11 cellular contexts compared by ENCODE assay signal in the genomic region with DNA sequence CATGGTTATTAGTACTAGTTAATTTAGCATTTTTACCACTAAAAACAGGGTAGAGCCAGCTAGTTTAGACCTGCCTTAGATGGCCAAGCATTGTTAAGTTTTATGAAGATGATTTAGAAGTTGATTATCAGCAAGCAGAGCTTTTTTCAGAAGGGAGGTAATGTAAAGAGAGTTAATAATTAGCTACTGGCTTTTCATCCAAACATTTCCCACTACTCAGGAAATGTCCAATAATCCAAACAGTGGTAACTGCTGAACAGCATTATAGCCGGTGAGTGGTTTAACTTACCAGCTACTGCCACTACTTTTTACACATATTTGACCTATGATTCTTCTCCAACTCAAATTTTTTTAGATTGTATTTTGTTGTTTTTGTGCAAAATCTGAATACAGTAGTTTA. TPM values are rescaled to one million over a fixed set of nuclear protein-coding genes. Genes with fewer than 3 reads are reported as not detected.
DNase-seq lines count a peak whose midpoint lies in the region; ATAC-seq and TF ChIP-seq lines count a peak whose summit lies in the region.
"Had no signal": no experiment of that assay in that cellular context is flagged by ENCODE, and none has a peak within 500 bp of the region (broad histone marks: within the 10 kb centered on the region; RNA-seq: fewer than 3 reads in every experiment).

No MANE protein-coding gene starts in this region.

- TF ChIP-seq POLR2A in gastroesophageal sphincter (IDR thresholded peaks at IDR 0.05): no peak

- H3K9ac ChIP-seq in skeletal muscle satellite cell (ENCODE audit: low read depth, low read length) (no peak overlapping the region), Karpas-422 (ENCODE audit: low read length) (no peak overlapping the region)

- TF ChIP-seq CTCF in gastroesophageal sphincter (IDR thresholded peaks at IDR 0.05): no peak

- no peak for TF ChIP-seq EP300 in gastroesophageal sphincter (IDR thresholded peaks at IDR 0.05)

- H3K36me3 ChIP-seq in SJSA1 (no peaks in the 10 kb centered on the region), gastroesophageal sphincter (no peaks in the 10 kb centered on the region), skeletal muscle satellite cell (ENCODE audit: insufficient read depth, low read length) (no peaks in the 10 kb centered on the region), Karpas-422 (ENCODE audit: insufficient read depth, low read length) (no peaks in the 10 kb centered on the region)

- DNase-seq in DMS53 (lab: John Stamatoyannopoulos, UW) (peak; percentile 43), SJSA1 (ENCODE audit: low read depth in 1 of 2, low spot score in 2 of 2) (no peak), DMS79 (lab: John Stamatoyannopoulos, UW) (no peak), Karpas-422 (no peak), RPMI8226 (no peak)
- DNase-seq: naive thymus-derived CD8-positive, alpha-beta T cell; NCI-H1417 had no signal

- no peaks in the 10 kb centered on the region for H3K79me2 ChIP-seq in Karpas-422 (ENCODE audit: low read length)

- H3K4me3 ChIP-seq in SJSA1 (peak overlapping the region; percentile 57; the same call in 1 of the 2 replicates), gastroesophageal sphincter (peak overlapping the region; percentile 64 to 77), skeletal muscle satellite cell (ENCODE audit: low read length) (peak overlapping the region; percentile 77), Karpas-422 (ENCODE audit: low read length) (no peak overlapping the region)

- H3K4me2 ChIP-seq in skeletal muscle satellite cell (ENCODE audit: low read length) (peak overlapping the region; percentile 87), Karpas-422 (ENCODE audit: low read depth, low read length, poor library complexity, severe bottlenecking) (no peak overlapping the region)

- H3K27me3 ChIP-seq in SJSA1 (replicated peaks) (no peaks in the 10 kb centered on the region), gastroesophageal sphincter (no peaks in the 10 kb centered on the region), skeletal muscle satellite cell (ENCODE audit: control insufficient read depth, insufficient read depth, low read length) (no peaks in the 10 kb centered on the region), Karpas-422 (ENCODE audit: low read length) (no peaks in the 10 kb centered on the region)

- H2AFZ ChIP-seq in Karpas-422 (ENCODE audit: low read length): no peak overlapping the region

- H3K9me2 ChIP-seq in Karpas-422 (replicated peaks; ENCODE audit: insufficient read depth, low read length): no peaks in the 10 kb centered on the region

- 17 to 33% methylated on average over 1 of the region's 1 CpG for WGBS in gastroesophageal sphincter (ENCODE audit: low coverage in 1 of 2), 2 donors

- ATAC-seq in gastroesophageal sphincter (no peak), HG03095 (IDR thresholded peaks at IDR 0.05; ENCODE audit: unreplicated experiment) (no peak)
- ATAC-seq: naive thymus-derived CD8-positive, alpha-beta T cell had no signal

- no peaks in the 10 kb centered on the region for H4K20me1 ChIP-seq in Karpas-422 (ENCODE audit: insufficient read depth, low read depth, low read length)

- H3K4me1 ChIP-seq in SJSA1 (replicated peaks) (peaks cover 38% of the 10 kb centered on the region), gastroesophageal sphincter (peaks cover 0 to 40% (median 2%) of the 10 kb centered on the region in 3 donors), skeletal muscle satellite cell (ENCODE audit: control insufficient read depth, insufficient read depth, low read length) (peaks cover 18% of the 10 kb centered on the region), Karpas-422 (ENCODE audit: low read length) (no peaks in the 10 kb centered on the region)

- H3K9me3 ChIP-seq in SJSA1 (replicated peaks) (no peaks in the 10 kb centered on the region), gastroesophageal sphincter (no peaks in the 10 kb centered on the region), skeletal muscle satellite cell (replicated peaks; ENCODE audit: low read length) (no peaks in the 10 kb centered on the region), Karpas-422 (ENCODE audit: low read length) (no peaks in the 10 kb centered on the region)

- H3K27ac ChIP-seq in SJSA1 (no peak overlapping the region), gastroesophageal sphincter (peak overlapping the region; percentile 78 to 96 (median 93)), Karpas-422 (ENCODE audit: low read length) (no peak overlapping the region)
- H3K27ac ChIP-seq: epithelial cell of prostate had no signal

RNA-seq across cellular contexts. Expression of a gene that starts 1.7 kb away (rescaled TPM):
- total RNA-seq in SJSA1 (2014; rRNA removed; shearing (Covaris generic)): 27.4 and 27.5 TPM in 2 replicates
- 100 to 1,000 TPM; 219 to 326 (median 240) TPM for total RNA-seq in gastroesophageal sphincter
- 3.1 and 5.3 TPM in 2 replicates for total RNA-seq in skeletal muscle satellite cell (2012; rRNA removed)
- not detected in 2 replicates for total RNA-seq in Karpas-422 (2014; rRNA removed; shearing (Covaris generic); ENCODE audit: low replicate concordance)

RNA-seq across cellular contexts. Expression of a gene that starts 1.7 kb away (rescaled TPM):
- total RNA-seq in SJSA1 (2014; rRNA removed; shearing (Covaris generic)): 12.8 and 20.9 TPM in 2 replicates
- total RNA-seq in gastroesophageal sphincter: 10 to 100 TPM; 49.4 to 78.0 (median 59.0) TPM
- 19.8 and 23.6 TPM in 2 replicates for total RNA-seq in skeletal muscle satellite cell (2012; rRNA removed)
- 8.0 and 8.4 TPM in 2 replicates for total RNA-seq in Karpas-422 (2014; rRNA removed; shearing (Covaris generic); ENCODE audit: low replicate concordance)

Comparison
In these comparisons a context has a peak if more than half of its experiments do, and no peak if none do; other contexts are left out.
1. H3K27ac ChIP-seq: peak in gastroesophageal sphincter (4 of 4); none in SJSA1 (single experiment) and Karpas-422 (single experiment).
2. RNA of a gene that starts 1.7 kb away (total RNA-seq): 219 to 326 TPM in gastroesophageal sphincter and 27.4 to 27.5 TPM in SJSA1; not detected in Karpas-422; every median in the first group is over 10 times any median in the second.